Comparison of ENCODE assay signal across 9 cellular contexts in the genomic region with DNA sequence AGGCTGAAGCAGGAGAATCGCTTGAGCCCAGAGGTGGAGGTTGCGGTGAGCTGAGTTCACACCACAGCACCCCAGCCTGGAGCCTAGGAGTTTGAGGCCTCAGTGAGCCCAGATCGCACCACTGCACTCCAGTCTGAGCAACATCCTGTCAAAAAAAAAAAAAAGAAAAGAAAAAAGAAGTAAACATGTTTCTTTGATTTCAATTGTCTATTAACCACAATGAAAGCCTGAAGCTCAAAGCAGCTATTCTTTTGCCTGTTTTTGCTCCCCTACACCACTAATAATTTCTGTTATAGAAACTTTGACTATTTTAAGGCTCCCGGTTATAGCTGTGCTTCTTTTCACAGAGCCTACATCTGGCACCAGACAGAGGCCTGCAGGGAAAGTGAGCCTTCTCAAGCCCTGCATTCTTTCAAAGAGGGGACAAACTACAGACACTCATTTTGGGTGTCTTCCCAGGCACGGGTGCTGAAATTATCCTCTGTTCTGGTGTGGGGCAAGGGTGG. TPM values are rescaled to one million over a fixed set of nuclear protein-coding genes. Genes with fewer than 3 reads are reported as not detected.
DNase-seq lines count a peak whose midpoint lies in the region; ATAC-seq and TF ChIP-seq lines count a peak whose summit lies in the region.
"Had no signal": no experiment of that assay in that cellular context is flagged by ENCODE, and none has a peak within 500 bp of the region (broad histone marks: within the 10 kb centered on the region; RNA-seq: fewer than 3 reads in every experiment).

No MANE protein-coding gene starts in this region.

- peak; percentile 51 to 86 (median 81) for DNase-seq in CD4-positive, CD25-positive, alpha-beta regulatory T cell
- DNase-seq in activated CD4-positive, alpha-beta T cell treated with anti-CD3 and anti-CD28 coated beads for 1 hour: peak; percentile 55
- DNase-seq in dorsolateral prefrontal cortex: no peak
- DNase-seq in osteoblast (ENCODE audit: insufficient read length, low spot score, missing footprints): no peak
- DNase-seq in kidney glomerular epithelial cell (lab: John Stamatoyannopoulos, UW): no peak
- no peak for DNase-seq in KBM-7
- DNase-seq in SHP77 treated with DMSO at 0.1 percent for 48 hours (lab: John Stamatoyannopoulos, UW): no peak
- DNase-seq: Calu3 had no signal

- no peaks in the 10 kb centered on the region for H3K27me3 Mint-ChIP-seq in CD4-positive, CD25-positive, alpha-beta regulatory T cell

- peak overlapping the region; percentile 69 for H3K4me3 ChIP-seq in CD4-positive, CD25-positive, alpha-beta regulatory T cell (ENCODE audit: low read depth, low read length)
- H3K4me3 ChIP-seq in dorsolateral prefrontal cortex (no peak overlapping the region), osteoblast (ENCODE audit: insufficient read depth, low read length) (no peak overlapping the region)

- H3K36me3 ChIP-seq in CD4-positive, CD25-positive, alpha-beta regulatory T cell (ENCODE audit: control insufficient read depth, insufficient read depth, low read length): no peaks in the 10 kb centered on the region
- no peaks in the 10 kb centered on the region for H3K36me3 ChIP-seq in osteoblast (ENCODE audit: insufficient read depth, low read length)

- no peak overlapping the region for H3K4me2 ChIP-seq in osteoblast (ENCODE audit: insufficient read depth, low read length)

- H3K27me3 ChIP-seq in CD4-positive, CD25-positive, alpha-beta regulatory T cell (ENCODE audit: control insufficient read depth, insufficient read depth, low read length): no peaks in the 10 kb centered on the region
- H3K27me3 ChIP-seq in dorsolateral prefrontal cortex (no peaks in the 10 kb centered on the region), osteoblast (ENCODE audit: insufficient read depth, low read length) (no peaks in the 10 kb centered on the region)

- H3K27ac Mint-ChIP-seq in CD4-positive, CD25-positive, alpha-beta regulatory T cell: peak overlapping the region; percentile 95 to 98 (median 98)

- H3K79me2 ChIP-seq in osteoblast (ENCODE audit: insufficient read depth, low read length): no peaks in the 10 kb centered on the region

- H3K9me3 ChIP-seq in CD4-positive, CD25-positive, alpha-beta regulatory T cell (ENCODE audit: control insufficient read depth in 2 of 2, low read length in 2 of 2): no peaks in the 10 kb centered on the region
- no peaks in the 10 kb centered on the region for H3K9me3 ChIP-seq in osteoblast (ENCODE audit: low read depth, low read length)

- intact Hi-C loops in dorsolateral prefrontal cortex (cut with DNase I): no loop called here

- in situ Hi-C loops in KBM-7 (cut with MboI; ENCODE audit: low pct_unique_long_range_greater_than_20kb, low sequenced_read_pairs): no loop called here

- peak overlapping the region; percentile 72 to 94 (median 81) for H3K4me3 Mint-ChIP-seq in CD4-positive, CD25-positive, alpha-beta regulatory T cell

- peak; percentile 97 to 98 for ATAC-seq in CD4-positive, CD25-positive, alpha-beta regulatory T cell (ENCODE audit: low read depth in 2 of 2)
- no peak for ATAC-seq in HG03045 (IDR thresholded peaks at IDR 0.05; ENCODE audit: unreplicated experiment)

- H4K20me1 ChIP-seq in osteoblast (ENCODE audit: insufficient read depth, low read length): no peaks in the 10 kb centered on the region

- peaks cover 3% of the 10 kb centered on the region for H3K36me3 Mint-ChIP-seq in CD4-positive, CD25-positive, alpha-beta regulatory T cell

- peaks cover 0 to 2% (median 0%) of the 10 kb centered on the region in 7 donors for H3K9me3 Mint-ChIP-seq in CD4-positive, CD25-positive, alpha-beta regulatory T cell

- peaks cover 19 to 68% (median 36%) of the 10 kb centered on the region in 4 donors for H3K4me1 Mint-ChIP-seq in CD4-positive, CD25-positive, alpha-beta regulatory T cell

- peak overlapping the region; percentile 47 for H3K27ac ChIP-seq in CD4-positive, CD25-positive, alpha-beta regulatory T cell (ENCODE audit: insufficient read depth, low read length, poor library complexity, severe bottlenecking)
- H3K27ac ChIP-seq in dorsolateral prefrontal cortex (peak overlapping the region in 33 of 59 donors; percentile 5 to 76 (median 48)), osteoblast (ENCODE audit: low read depth, low read length) (no peak overlapping the region)

- peaks cover 44% of the 10 kb centered on the region for H3K4me1 ChIP-seq in CD4-positive, CD25-positive, alpha-beta regulatory T cell (ENCODE audit: control insufficient read depth, insufficient read depth, low read length, poor library complexity, severe bottlenecking)
- H3K4me1 ChIP-seq in osteoblast (ENCODE audit: insufficient read depth, low read length): no peaks in the 10 kb centered on the region

- TF ChIP-seq CTCF in dorsolateral prefrontal cortex (IDR thresholded peaks at IDR 0.05 in 54 of 56, conservative IDR thresholded peaks at IDR 0.05 in 2 of 56; ENCODE audit: low read depth in 1 of 56, partially characterized antibody in 56 of 56) (no peak), osteoblast (IDR thresholded peaks at IDR 0.05; ENCODE audit: extremely low read depth, low read depth, low read length) (no peak)

- H2AFZ ChIP-seq in osteoblast (ENCODE audit: low read length): peak overlapping the region; percentile 15

RNA-seq across cellular contexts. Expression of a gene that starts 14.1 kb away (rescaled TPM):
- 0.22 TPM for total RNA-seq in CD4-positive, CD25-positive, alpha-beta regulatory T cell
- under 1 TPM in 2 of 4 donors, not detected in 2; 0.27 to 0.41 TPM for polyA plus RNA-seq in CD4-positive, CD25-positive, alpha-beta regulatory T cell
- total RNA-seq in dorsolateral prefrontal cortex (under 1 TPM in 13 of 120 experiments, not detected in 107; 0.14 to 0.44 (median 0.20) TPM), osteoblast (not detected in 2 replicates)
- total RNA-seq: Calu3 had no signal

RNA-seq across cellular contexts. Expression of a gene that starts 28.9 kb away (rescaled TPM):
- total RNA-seq in CD4-positive, CD25-positive, alpha-beta regulatory T cell: 2.5 TPM
- 1 to 10 TPM in 2 of 4 donors, under 1 TPM in 2; 0.32 to 2.0 (median 1.3) TPM for polyA plus RNA-seq in CD4-positive, CD25-positive, alpha-beta regulatory T cell
- 10 to 100 TPM in 32 of 120 experiments, 1 to 10 TPM in 88; 4.7 to 13.7 (median 9.1) TPM for total RNA-seq in dorsolateral prefrontal cortex
- 3.5 and 3.6 TPM in 2 replicates for total RNA-seq in osteoblast
- total RNA-seq: Calu3 had no signal

RNA-seq across cellular contexts. Expression of a gene that starts 51.6 kb away (rescaled TPM):
- total RNA-seq in CD4-positive, CD25-positive, alpha-beta regulatory T cell: 22.9 TPM
- polyA plus RNA-seq in CD4-positive, CD25-positive, alpha-beta regulatory T cell: 1 to 10 TPM; 2.6 to 4.6 (median 3.8) TPM
- total RNA-seq in dorsolateral prefrontal cortex (100 to 1,000 TPM in 92 of 120 experiments, 10 to 100 TPM in 28; 62.4 to 504 (median 132) TPM), osteoblast (54.6 and 54.8 TPM in 2 replicates)

RNA-seq across cellular contexts. Expression of a gene that starts 52.0 kb away (rescaled TPM):
- total RNA-seq in CD4-positive, CD25-positive, alpha-beta regulatory T cell: not detected
- under 1 TPM in 1 of 4 donors, not detected in 3; 0.99 TPM for polyA plus RNA-seq in CD4-positive, CD25-positive, alpha-beta regulatory T cell
- total RNA-seq in dorsolateral prefrontal cortex (1 to 10 TPM in 104 of 120 experiments, under 1 TPM in 14, not detected in 2; 0.36 to 3.7 (median 2.0) TPM), osteoblast (0.29 and 0.36 TPM in 2 replicates)

Comparison
In these comparisons a context has a peak if more than half of its experiments do, and no peak if none do; other contexts are left out.
1. DNase-seq: peak in CD4-positive, CD25-positive, alpha-beta regulatory T cell (3 of 3) and activated CD4-positive, alpha-beta T cell treated with anti-CD3 and anti-CD28 coated beads for 1 hour (single experiment); none in dorsolateral prefrontal cortex (0 of 10), osteoblast (single experiment), kidney glomerular epithelial cell (single experiment), KBM-7 (single experiment) and SHP77 treated with DMSO at 0.1 percent for 48 hours (single experiment).